ENCODE assay signal across 8 cellular contexts in the genomic region with DNA sequence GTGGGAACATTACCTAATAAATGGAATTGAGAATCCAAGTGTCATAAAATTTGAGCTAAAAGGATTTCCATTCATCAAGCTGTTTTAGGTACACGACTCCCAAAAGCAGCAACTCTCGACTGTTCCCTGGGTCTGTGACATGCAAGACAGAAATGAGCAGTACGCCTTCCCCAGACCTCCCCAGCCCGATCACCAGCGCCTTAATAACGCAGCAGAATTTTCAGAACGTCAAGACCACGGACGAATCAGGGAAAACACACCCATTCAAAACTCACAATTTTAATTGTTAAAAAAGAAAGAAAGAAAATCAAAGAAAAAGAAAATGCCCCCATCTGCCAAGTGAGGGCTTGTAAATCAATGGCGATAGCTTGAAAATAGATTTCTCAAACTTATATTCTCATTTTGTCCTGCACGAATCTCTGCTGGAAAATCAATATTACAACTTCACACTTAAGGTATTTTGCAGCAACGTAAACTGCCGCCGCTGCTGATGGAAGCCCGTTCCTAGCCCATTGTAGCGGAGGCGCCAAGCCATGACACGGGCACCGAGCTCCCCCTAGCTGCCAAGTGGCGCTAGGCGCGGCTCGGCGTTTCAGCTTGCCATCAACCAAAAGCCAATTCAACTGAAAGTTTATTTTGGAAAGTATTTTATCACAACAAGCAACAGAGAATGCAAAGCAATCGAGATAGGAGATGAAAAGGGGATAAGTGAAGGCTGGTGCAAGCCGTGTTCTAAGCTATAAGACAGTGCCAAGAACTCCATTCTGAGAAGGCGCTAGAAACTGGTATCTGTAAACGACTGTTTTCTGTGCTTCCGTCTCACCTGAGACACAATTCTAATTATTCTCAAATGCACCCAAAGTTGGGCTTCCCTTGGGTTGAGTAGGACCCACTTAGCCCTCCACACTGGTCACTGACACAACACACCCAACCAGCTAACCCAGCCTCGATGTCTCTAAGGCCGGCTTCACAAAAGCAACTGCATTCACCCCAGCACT. TPM values are rescaled to one million over a fixed set of nuclear protein-coding genes. Genes with fewer than 3 reads are reported as not detected.
DNase-seq lines count a peak whose midpoint lies in the region; ATAC-seq and TF ChIP-seq lines count a peak whose summit lies in the region.

No MANE protein-coding gene starts in this region.

- H3K27me3 ChIP-seq in dorsolateral prefrontal cortex: peaks cover 0 to 93% (median 52%) of the 10 kb centered on the region in 45 donors

- intact Hi-C loops in dorsolateral prefrontal cortex (cut with DNase I): loop anchor here in 1 of 2 donors (5.0 kb wide), 1 partner anchor 1129 kb away; no protein-coding TSS in a partner anchor

- peak; percentile 60 for DNase-seq in NCI-H2081 (lab: John Stamatoyannopoulos, UW)
- DNase-seq in NCI-H2081 treated with DMSO at 0.1 percent for 48 hours (lab: John Stamatoyannopoulos, UW): no peak
- peak; percentile 47 for DNase-seq in NCI-H510A (lab: John Stamatoyannopoulos, UW)
- DNase-seq in activated CD4-positive, alpha-beta T cell treated with anti-CD3 and anti-CD28 coated beads, Interleukin-2, amount 50 U/mL, for 48 hours: peak; percentile 85 to 90
- peak; percentile 71 to 89 (median 84) for DNase-seq in dorsolateral prefrontal cortex
- peak; percentile 86 for DNase-seq in medulla oblongata (ENCODE audit: extremely low spot score)
- DNase-seq in stimulated activated CD8-positive, alpha-beta memory T cell treated with anti-CD3 and anti-CD28 coated beads, Interleukin-15, amount 100 ng/mL, for 1 hour (ENCODE audit: low read depth): peak; percentile 87

- H3K27ac ChIP-seq in dorsolateral prefrontal cortex: peak overlapping the region in 2 of 59 donors; percentile 9 to 44

- peak in 55 of 56 donors; percentile 92 to 100 (median 99) for TF ChIP-seq CTCF in dorsolateral prefrontal cortex (IDR thresholded peaks at IDR 0.05 in 54 of 56, conservative IDR thresholded peaks at IDR 0.05 in 2 of 56; ENCODE audit: low read depth in 1 of 56, partially characterized antibody in 56 of 56)

- peak overlapping the region in 47 of 59 donors; percentile 1 to 68 (median 28) for H3K4me3 ChIP-seq in dorsolateral prefrontal cortex

- ATAC-seq in HG03066 (IDR thresholded peaks at IDR 0.05; ENCODE audit: low read depth, unreplicated experiment): peak; percentile 76

RNA-seq across cellular contexts. Expression of a gene that starts 5.5 kb away (rescaled TPM):
- total RNA-seq in dorsolateral prefrontal cortex: 10 to 100 TPM in 75 of 120 experiments, 1 to 10 TPM in 45; 3.3 to 16.0 (median 10.5) TPM
